ENCODE assay signal across 21 cellular contexts in genomic region chr7:149468208-149468607, GRCh38. TPM values are rescaled to one million over a fixed set of nuclear protein-coding genes. Genes with fewer than 3 reads are reported as not detected.
DNase-seq lines count a peak whose midpoint lies in the region; TF ChIP-seq lines count a peak whose summit lies in the region.
"Had no signal": no experiment of that assay in that cellular context is flagged by ENCODE, and none has a peak within 500 bp of the region (broad histone marks: within the 10 kb centered on the region; RNA-seq: fewer than 3 reads in every experiment).

No MANE protein-coding gene starts in this region.

- H3K9me3 Mint-ChIP-seq in HFFc6 (peaks cover 9% of the 10 kb centered on the region; the same call in 1 of the 2 replicates), neural progenitor cell (peaks cover 15% of the 10 kb centered on the region)
- H3K9me3 Mint-ChIP-seq: CD8-positive, alpha-beta T cell had no signal

- H3K4me3 ChIP-seq in AG09309 (ENCODE audit: control insufficient read depth, low read depth, low read length): no peak overlapping the region
- no peak overlapping the region for H3K4me3 ChIP-seq in OCI-LY7 (ENCODE audit: low read depth, low read length, poor library complexity, severe bottlenecking)
- no peak overlapping the region for H3K4me3 ChIP-seq in choroid plexus epithelial cell (ENCODE audit: low read depth, low read length)
- no peak overlapping the region for H3K4me3 ChIP-seq in neural progenitor cell
- H3K4me3 ChIP-seq: ascending aorta, esophagus squamous epithelium, heart right ventricle, lung, SK-N-MC, skin epidermis had no signal

- H2AFZ ChIP-seq in OCI-LY7 (ENCODE audit: low read length) (no peak overlapping the region), neural progenitor cell (replicated peaks) (no peak overlapping the region)

- no peak overlapping the region for H3K9ac ChIP-seq in neural progenitor cell

- intact Hi-C loops in OCI-LY7 (cut with micrococcal nuclease; ENCODE audit: unreplicated experiment): no loop called here

- no peaks in the 10 kb centered on the region for H3K9me2 ChIP-seq in OCI-LY7 (ENCODE audit: insufficient read depth, low read length)

- TF ChIP-seq CTCF in AG09309 (IDR thresholded peaks at IDR 0.05; ENCODE audit: control insufficient read depth, insufficient read depth, low read depth, low read length, missing control alignments) (no peak), HFFc6 (IDR thresholded peaks at IDR 0.05) (peak; percentile 40; the same call in 1 of the 2 replicates), OCI-LY7 (conservative IDR thresholded peaks at IDR 0.05; ENCODE audit: low read length) (peak; percentile 34; the same call in 1 of the 2 replicates), choroid plexus epithelial cell (conservative IDR thresholded peaks at IDR 0.05; ENCODE audit: low read depth, low read length) (peak; percentile 6), neural progenitor cell (IDR thresholded peaks at IDR 0.05) (no peak)

- no TSS peak for BruUV-seq in OCI-LY7 (replicated peaks; lab: Mats Ljungman, UMichigan)

- H4K20me1 ChIP-seq in OCI-LY7 (ENCODE audit: insufficient read depth, low read length): no peaks in the 10 kb centered on the region
- no peaks in the 10 kb centered on the region for H4K20me1 ChIP-seq in neural progenitor cell (ENCODE audit: low read depth)

- H3K9me3 ChIP-seq in OCI-LY7 (ENCODE audit: low read length) (peaks cover 11% of the 10 kb centered on the region), neural progenitor cell (ENCODE audit: low read depth) (no peaks in the 10 kb centered on the region)
- H3K9me3 ChIP-seq: ascending aorta, esophagus squamous epithelium had no signal

- no peak overlapping the region for H3K27ac Mint-ChIP-seq in HFFc6
- H3K27ac Mint-ChIP-seq in neural progenitor cell: no peak overlapping the region
- H3K27ac Mint-ChIP-seq: CD8-positive, alpha-beta T cell; naive thymus-derived CD4-positive, alpha-beta T cell had no signal

- H3K36me3 ChIP-seq in OCI-LY7 (ENCODE audit: insufficient read depth, low read length): peaks cover 20% of the 10 kb centered on the region
- H3K36me3 ChIP-seq in neural progenitor cell: no peaks in the 10 kb centered on the region

- H3K27me3 Mint-ChIP-seq in HFFc6 (ENCODE audit: insufficient read depth) (peaks cover 5% of the 10 kb centered on the region; the same call in 1 of the 2 replicates), neural progenitor cell (ENCODE audit: insufficient read depth, low read depth) (peaks cover 3% of the 10 kb centered on the region)

- DNase-seq in AG09309 (ENCODE audit: low read depth): peak; percentile 24
- DNase-seq in HFFc6: no peak
- DNase-seq in OCI-LY7 (ENCODE audit: low spot score): no peak
- peak; percentile 7 for DNase-seq in choroid plexus epithelial cell (ENCODE audit: low read depth)
- no peak for DNase-seq in NCI-H748 treated with DMSO at 0.1 percent for 48 hours (lab: John Stamatoyannopoulos, UW)
- no peak for DNase-seq in neural progenitor cell (ENCODE audit: low spot score)
- no peak for DNase-seq in HUDEP-2 (lab: John Stamatoyannopoulos, UW; ENCODE audit: unreplicated experiment in 76 of 76)
- DNase-seq in SIG-M5 treated with dmso at 0.1 percent for 504 hours (lab: John Stamatoyannopoulos, UW; ENCODE audit: unreplicated experiment): no peak
- DNase-seq: activated CD4-positive, alpha-beta T cell treated with anti-CD3 and anti-CD28 coated beads for 48 hours; activated naive CD4-positive, alpha-beta T cell treated with Interleukin-2 at 50 U/mL for 16 hours; CD8-positive, alpha-beta T cell; esophagus squamous epithelium; heart right ventricle; naive thymus-derived CD4-positive, alpha-beta T cell; stimulated activated CD4-positive, alpha-beta T cell treated with anti-CD3 and anti-CD28 coated beads, Interleukin-4, amount 100 ng/mL, for 24 hours; stimulated activated CD8-positive, alpha-beta memory T cell treated with anti-CD3 and anti-CD28 coated beads, Interleukin-4, amount 100 ng/mL, for 48 hours; T1000 had no signal

- H3K4me1 ChIP-seq in OCI-LY7 (ENCODE audit: insufficient read depth, low read length, poor library complexity, severe bottlenecking) (no peaks in the 10 kb centered on the region), neural progenitor cell (no peaks in the 10 kb centered on the region)
- H3K4me1 ChIP-seq: ascending aorta, esophagus squamous epithelium, heart right ventricle had no signal

- POLR2A ChIA-PET in OCI-LY7 (lab: Charles Lee): interaction anchor here (1.0 kb wide), 1 partner anchor 31 kb away, joined by 4 read pairs; no protein-coding TSS in a partner anchor

- no peak overlapping the region for H3K27ac ChIP-seq in OCI-LY7 (ENCODE audit: low read depth, low read length, poor library complexity, severe bottlenecking)
- H3K27ac ChIP-seq in neural progenitor cell: no peak overlapping the region
- H3K27ac ChIP-seq: ascending aorta, esophagus squamous epithelium, heart right ventricle, SK-N-MC, skin epidermis had no signal

- H3F3A ChIP-seq in neural progenitor cell (ENCODE audit: low read depth): no peaks in the 10 kb centered on the region

- H3K79me2 ChIP-seq in OCI-LY7 (ENCODE audit: insufficient read depth, low read depth, low read length): no peaks in the 10 kb centered on the region
- H3K79me2 ChIP-seq in neural progenitor cell (ENCODE audit: low read depth): no peaks in the 10 kb centered on the region

- peaks cover 41% of the 10 kb centered on the region for H3K36me3 Mint-ChIP-seq in HFFc6 (ENCODE audit: low read depth)
- H3K36me3 Mint-ChIP-seq in neural progenitor cell: peaks cover 29% of the 10 kb centered on the region

- CTCF ChIA-PET in OCI-LY7 (lab: Charles Lee; ENCODE audit: unreplicated experiment): no interaction called here

- H3K4me1 Mint-ChIP-seq in HFFc6 (ENCODE audit: low read depth) (no peaks in the 10 kb centered on the region), neural progenitor cell (no peaks in the 10 kb centered on the region)
- H3K4me1 Mint-ChIP-seq: naive thymus-derived CD4-positive, alpha-beta T cell had no signal

- peaks cover 12% of the 10 kb centered on the region for H3K27me3 ChIP-seq in neural progenitor cell
- H3K27me3 ChIP-seq: ascending aorta, esophagus squamous epithelium had no signal

- H3K4me3 Mint-ChIP-seq in HFFc6 (no peak overlapping the region), neural progenitor cell (no peak overlapping the region)
- H3K4me3 Mint-ChIP-seq: CD8-positive, alpha-beta T cell; naive thymus-derived CD4-positive, alpha-beta T cell had no signal

- H3K4me2 ChIP-seq in OCI-LY7 (ENCODE audit: low read length) (no peak overlapping the region), neural progenitor cell (no peak overlapping the region)

RNA-seq across cellular contexts. Expression of gene ZNF777, which starts 7.3 kb away (rescaled TPM):
- 10 to 100 TPM; 13.6 to 16.7 (median 15.2) TPM for total RNA-seq in HFFc6 (2021; fragmentation: NEBNext Ultra II Directional; extraction: Animal tissue kit (Norgen Biotek cat#: 25700))
- total RNA-seq in OCI-LY7 (2014; rRNA removed; shearing (Covaris generic)): 5.2 and 6.2 TPM in 2 replicates
- total RNA-seq in OCI-LY7 (2022) (9.5 and 10.4 TPM in 2 replicates), neural progenitor cell (ENCODE audit: low replicate concordance) (6.6 and 11.7 TPM in 2 replicates)

RNA-seq across cellular contexts. Expression of gene ZNF746, which starts 29.4 kb away (rescaled TPM):
- total RNA-seq in HFFc6 (2021; fragmentation: NEBNext Ultra II Directional; extraction: Animal tissue kit (Norgen Biotek cat#: 25700)): 10 to 100 TPM; 15.7 to 18.2 (median 16.4) TPM
- total RNA-seq in OCI-LY7 (2014; rRNA removed; shearing (Covaris generic)): 14.8 and 17.3 TPM in 2 replicates
- 18.9 and 22.0 TPM in 2 replicates for total RNA-seq in OCI-LY7 (2022)
- 11.0 and 24.1 TPM in 2 replicates for total RNA-seq in neural progenitor cell (ENCODE audit: low replicate concordance)

Comparison
In these comparisons a context has a peak if more than half of its experiments do, and no peak if none do; other contexts are left out.
1. DNase-seq: peak in AG09309 (single experiment) and choroid plexus epithelial cell (single experiment); none in HFFc6 (single experiment), OCI-LY7 (single experiment), NCI-H748 treated with DMSO at 0.1 percent for 48 hours (single experiment), neural progenitor cell (single experiment), HUDEP-2 (0 of 76) and SIG-M5 treated with dmso at 0.1 percent for 504 hours (single experiment).
2. CTCF ChIP-seq: peak in HFFc6 (single experiment), OCI-LY7 (single experiment) and choroid plexus epithelial cell (single experiment); none in AG09309 (single experiment) and neural progenitor cell (single experiment).